8 cellular contexts compared by ENCODE assay signal in the genomic region with DNA sequence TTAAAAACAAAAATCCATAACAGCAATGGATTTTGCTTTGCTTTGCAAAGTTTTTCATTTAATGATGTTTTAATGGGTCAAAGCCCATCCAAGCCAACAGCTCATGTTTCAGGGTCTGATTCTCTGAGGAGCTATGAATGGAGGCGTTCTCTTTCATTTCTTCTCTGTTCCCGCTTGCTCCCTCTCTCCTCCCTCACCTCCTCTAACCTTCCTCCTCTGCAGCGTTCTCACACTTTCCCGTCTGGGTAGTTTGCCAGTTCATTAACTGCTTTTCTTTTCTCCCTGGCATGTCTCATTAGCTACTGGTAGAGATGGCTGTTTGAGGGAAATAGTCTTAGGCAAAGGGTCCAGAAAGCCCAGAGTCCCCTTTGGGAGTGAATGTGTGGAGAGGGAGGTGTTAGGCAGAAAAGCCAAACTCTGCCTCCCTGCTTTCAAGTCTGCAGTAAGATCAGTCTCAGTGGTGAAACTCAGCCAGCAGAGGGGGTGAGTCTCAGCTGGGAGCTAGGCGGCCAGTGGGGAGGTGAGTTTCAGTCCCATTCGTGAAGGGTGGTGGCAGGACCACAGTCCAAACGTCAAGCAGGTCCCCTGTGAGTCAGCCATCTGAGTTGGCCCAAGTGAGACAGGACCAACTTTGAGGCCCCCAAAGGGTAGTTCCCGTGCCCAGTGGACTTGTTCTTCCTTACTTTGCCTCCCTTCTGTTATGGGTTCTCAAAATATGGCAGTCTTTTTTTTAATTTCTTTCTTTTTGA. TPM values are rescaled to one million over a fixed set of nuclear protein-coding genes. Genes with fewer than 3 reads are reported as not detected.
DNase-seq lines count a peak whose midpoint lies in the region; ATAC-seq, FAIRE-seq and TF ChIP-seq lines count a peak whose summit lies in the region.
"Not testable (repeated sequence)": the region's sequence is repeated elsewhere in the genome, so short reads cannot be mapped to it uniquely, and the experiment has no call there.

No MANE protein-coding gene starts in this region.

- FAIRE-seq in GM12878 (lab: Jason Lieb, UNC), result peak; percentile 99

- not testable (repeated sequence) for H4K20me1 ChIP-seq in GM12878 (ENCODE audit: control insufficient read depth, insufficient read depth)

- TF ChIP-seq POLR2A in GM12878 (IDR thresholded peaks at IDR 0.05; ENCODE audit: low read depth, low read length), result not testable (repeated sequence)

- intact Hi-C loops in Panc1 (cut with micrococcal nuclease; ENCODE audit: unreplicated experiment); GM12878 (cut with micrococcal nuclease; ENCODE audit: unreplicated experiment): not testable (repeated sequence)

- TF ChIP-seq CTCF in 22Rv1 (IDR thresholded peaks at IDR 0.05), result peak; percentile 52
- peak; percentile 61 for TF ChIP-seq CTCF in Panc1 (IDR thresholded peaks at IDR 0.05)
- peak in 2 of 3 experiments; percentile 20 to 28; a peak in 3 of 6 replicates for TF ChIP-seq CTCF in GM12878 (IDR thresholded peaks at IDR 0.05 in 2 of 3, conservative IDR thresholded peaks at IDR 0.05 in 1 of 3; ENCODE audit: control insufficient read depth in 2 of 3, extremely low read depth in 1 of 3, insufficient read depth in 1 of 3, low read depth in 3 of 3, low read length in 3 of 3)
- TF ChIP-seq CTCF in right atrium auricular region (IDR thresholded peaks at IDR 0.05), result peak in 1 of 2 donors; percentile 52

- not testable (repeated sequence) for H3K9me3 ChIP-seq in Panc1 (ENCODE audit: control insufficient read depth, insufficient read depth, low read depth, low read length); GM12878 (replicated peaks; ENCODE audit: control insufficient read depth, insufficient read depth, low read length); right atrium auricular region

- in situ Hi-C loops in Panc1 (cut with HindIII; ENCODE audit: low pct_unique_long_range_greater_than_20kb, low sequenced_read_pairs); GM12878 (cut with MboI): not testable (repeated sequence)

- not testable (repeated sequence) for DNase-seq in Panc1 (ENCODE audit: low read depth, low spot score); GM12878 (ENCODE audit: low read depth, low spot score); right atrium auricular region (ENCODE audit: low spot score)
- DNase-seq in pons (ENCODE audit: low spot score), result peak; percentile 52

- SMC1A ChIA-PET in GM12878 (lab: Charles Lee; ENCODE audit: uncharacterized antibody, unreplicated experiment), result interaction anchor here (1.1 kb wide), 1 partner anchor 144 kb away, joined by 3 read pairs; no protein-coding TSS in a partner anchor

- POLR2A ChIA-PET in Panc1 (lab: Charles Lee), result interaction anchor here (0.6 kb wide), 1 partner anchor 36 kb away, joined by 3 read pairs; no protein-coding TSS in a partner anchor
- POLR2A ChIA-PET in GM12878 (lab: Charles Lee), result not testable (repeated sequence)

- not testable (repeated sequence) for H3K27ac ChIP-seq in 22Rv1; Panc1 (ENCODE audit: low read length); GM12878 (ENCODE audit: control insufficient read depth, insufficient read depth)
- H3K27ac ChIP-seq in right atrium auricular region, result peak overlapping the region; percentile 7 to 47

- ATAC-seq in GM18520 (IDR thresholded peaks at IDR 0.05; ENCODE audit: unreplicated experiment) (peak; percentile 95), GM21825 (IDR thresholded peaks at IDR 0.05; ENCODE audit: unreplicated experiment) (peak; percentile 97), HG03196 (IDR thresholded peaks at IDR 0.05; ENCODE audit: unreplicated experiment) (peak; percentile 92), Panc1 (peak; percentile 95), GM12878 (peak; percentile 99)

- RAD21 ChIA-PET in GM12878 (lab: Charles Lee; ENCODE audit: unreplicated experiment), result interaction anchor here (2.0 kb wide), 1 partner anchor 144 kb away, joined by 7 read pairs; no protein-coding TSS in a partner anchor

- H2AFZ ChIP-seq in GM12878 (ENCODE audit: control insufficient read depth, low read depth, low read length), result peak overlapping the region; percentile 28; the same call in 1 of the 2 replicates

- not testable (repeated sequence) for TF ChIP-seq RAD21 in GM12878 (IDR thresholded peaks at IDR 0.05; ENCODE audit: insufficient read depth, low read depth, low read length)

- not testable (repeated sequence) for BruUV-seq in Panc1 (replicated peaks; lab: Mats Ljungman, UMichigan); GM12878 (replicated peaks; lab: Mats Ljungman, UMichigan)

- TF ChIP-seq EP300 in GM12878 (IDR thresholded peaks at IDR 0.05; ENCODE audit: borderline replicate concordance in 1 of 2, control insufficient read depth in 1 of 2, low read depth in 2 of 2, low read length in 2 of 2), result not testable (repeated sequence)

- not testable (repeated sequence) for H3K4me3 ChIP-seq in Panc1 (ENCODE audit: low read depth in 2 of 2, low read length in 2 of 2); GM12878; right atrium auricular region

- not testable (repeated sequence) for H3K36me3 ChIP-seq in Panc1 (ENCODE audit: control insufficient read depth, insufficient read depth, low read length); GM12878 (ENCODE audit: control insufficient read depth in 2 of 2, insufficient read depth in 2 of 2, low read length in 1 of 2); right atrium auricular region

- H3K27me3 ChIP-seq in Panc1 (ENCODE audit: control insufficient read depth, insufficient read depth, low read length); GM12878 (replicated peaks in 1 of 2; ENCODE audit: control insufficient read depth in 2 of 2, insufficient read depth in 2 of 2, low read length in 1 of 2); right atrium auricular region: not testable (repeated sequence)

- H3K4me1 ChIP-seq in Panc1 (ENCODE audit: control insufficient read depth, insufficient read depth, low read length); GM12878 (ENCODE audit: control insufficient read depth, insufficient read depth, low read length): not testable (repeated sequence)
- H3K4me1 ChIP-seq in right atrium auricular region, result peaks cover 0 to 19% of the 10 kb centered on the region in 2 donors

- H3K4me2 ChIP-seq in GM12878 (ENCODE audit: control insufficient read depth, insufficient read depth), result not testable (repeated sequence)

- H3K79me2 ChIP-seq in GM12878 (ENCODE audit: control insufficient read depth, insufficient read depth, low read length), result not testable (repeated sequence)

- 13% methylated on average over 7 of the region's 8 CpGs for WGBS in GM12878 (ENCODE audit: insufficient coverage, insufficient replicate concordance, low lambda C conversion rate, missing lambda C conversion rate)

- CTCF ChIA-PET in Panc1 (lab: Charles Lee), result not testable (repeated sequence)
- CTCF ChIA-PET in GM12878 (lab: Yijun Ruan, JAX), result interaction anchor here (0.7 to 2.8 kb wide), 7 partner anchors 21 to 143 kb away, joined by 3 to 22 read pairs (median 4); a partner anchor contains a TSS

- not testable (repeated sequence) for H3K9ac ChIP-seq in GM12878 (ENCODE audit: control insufficient read depth, insufficient read depth, low read length)

TF ChIP-seq in GM12878, 131 proteins besides CTCF, POLR2A, EP300 and RAD21:
- peak; percentile 9; the same call in 1 of the 2 replicates for TF ChIP-seq SMC3 (IDR thresholded peaks at IDR 0.05; ENCODE audit: borderline replicate concordance, low read length)
TF ChIP-seq in GM12878: peak in this region for 1; not testable (repeated sequence) for 130.

RNA-seq across cellular contexts. Expression of a gene that starts 7.3 kb away (rescaled TPM):
- total RNA-seq in Panc1 (2021; ENCODE audit: unreplicated experiment), result 183 TPM
- polyA plus RNA-seq in Panc1 (2012; ENCODE audit: insufficient read length), result 160 TPM
- 0.52 TPM in 1 of 2 replicates, not detected in the other for total RNA-seq in GM12878 (2013; cell fraction: nucleolus; rRNA removed)
- 3.8 and 5.1 TPM in 2 replicates for total RNA-seq in GM12878 (2014; rRNA removed)
- 3.1 and 3.5 TPM in 2 replicates for total RNA-seq in GM12878 (2014; rRNA removed; fragmentation: Illumina TruSeq; extraction: Trizol)
- 5.6 and 6.6 TPM in 2 replicates for total RNA-seq in GM12878 (2021)
- polyA plus RNA-seq in GM12878 (2011; ENCODE audit: low read depth), result 1.7 TPM
- polyA plus RNA-seq in GM12878 (2011; rRNA removed), result 0.04 TPM in 2 replicates
- 0.13 TPM in 1 of 2 replicates, not detected in the other for polyA plus RNA-seq in GM12878 (2011; cell fraction: cytosol; rRNA removed)
- polyA plus RNA-seq in GM12878 (2011; cell fraction: nucleus; rRNA removed), result 0.12 and 0.15 TPM in 2 replicates
- polyA plus RNA-seq in GM12878 (2012), result 3.5 and 3.8 TPM in 2 replicates
- polyA plus RNA-seq in GM12878 (2014; fragmentation: Illumina TruSeq; extraction: Trizol), result 2.5 and 3.1 TPM in 2 replicates
- polyA plus RNA-seq in GM12878 (2014; fragmentation: Nextera tagmentation; extraction: Ambion mirVana), result 1 to 10 TPM; 1.0 to 1.3 TPM
- 2.4 and 3.7 TPM in 2 replicates for polyA plus RNA-seq in GM12878 (2014; rRNA removed)
- 1 to 10 TPM; 1.6 to 2.2 TPM for polyA plus RNA-seq in GM12878 (2016; fragmentation: Nextera tagmentation; extraction: Ambion mirVana)
- 0.52 TPM in 1 of 2 replicates, not detected in the other for polyA minus RNA-seq in GM12878 (2011; rRNA and poly(A)+ RNA removed)
- polyA minus RNA-seq in GM12878 (2011; cell fraction: cytosol; rRNA and poly(A)+ RNA removed), result 2.5 and 9.8 TPM in 2 replicates
- 0.96 TPM in 1 of 2 replicates, not detected in the other for polyA minus RNA-seq in GM12878 (2011; cell fraction: nucleus; rRNA and poly(A)+ RNA removed)
- total RNA-seq in right atrium auricular region, result 100 to 1,000 TPM in 1 of 2 donors, 10 to 100 TPM in 1; 73.3 to 129 TPM

Comparison
In these comparisons a context has a peak if more than half of its experiments do, and no peak if none do; other contexts are left out.
1. RNA of a gene that starts 7.3 kb away (total RNA-seq): 183 TPM in Panc1 (single experiment) and 73.3 to 129 TPM in right atrium auricular region; 0.52 to 6.6 TPM in GM12878; every median in the first group is over 4 times any median in the second.
2. Peak in every context shown above with its lines, with median percentiles within 50 percentile points of each other: ATAC-seq.